8 cellular contexts compared by ENCODE assay signal in the genomic region with DNA sequence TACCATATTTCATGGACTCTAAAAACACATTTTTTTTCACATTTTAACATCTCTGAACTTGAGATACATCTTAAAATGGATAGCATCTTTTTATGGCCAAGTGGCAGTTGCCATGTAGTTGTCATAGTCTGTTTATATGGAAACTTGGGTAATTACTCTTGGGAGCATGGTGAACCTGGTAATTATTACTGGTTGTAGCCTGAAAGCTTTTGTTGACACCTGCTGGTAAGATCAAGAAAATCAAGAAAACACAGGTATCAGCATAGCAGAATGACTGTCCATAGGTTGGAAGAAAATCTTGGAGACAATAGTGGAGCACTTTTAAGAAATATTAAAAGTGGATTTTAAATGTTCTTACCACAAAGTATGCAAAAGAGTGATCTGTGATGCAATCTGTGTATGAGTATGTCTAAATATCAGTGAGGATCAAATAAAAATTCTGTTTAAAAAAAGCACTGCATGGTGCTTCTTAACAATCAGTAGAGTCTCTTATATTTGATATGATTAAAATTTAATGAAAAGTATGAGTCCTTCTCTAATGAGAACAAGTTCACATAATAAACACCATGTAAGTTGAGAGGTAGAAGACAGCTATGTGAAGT. TPM values are rescaled to one million over a fixed set of nuclear protein-coding genes. Genes with fewer than 3 reads are reported as not detected.
DNase-seq lines count a peak whose midpoint lies in the region; ATAC-seq, FAIRE-seq and TF ChIP-seq lines count a peak whose summit lies in the region.

No MANE protein-coding gene starts in this region.

- intact Hi-C loops in heart left ventricle (cut with DNase I), result loop anchor here in 8 of 10 donors (5.0 to 10.0 kb wide), 3 partner anchors 194 to 204 kb away; no protein-coding TSS in a partner anchor
- intact Hi-C loops in cardiac septum (cut with DNase I), result loop anchor here (10.0 kb wide), 1 partner anchor 194 kb away; no protein-coding TSS in a partner anchor
- intact Hi-C loops in breast epithelium (cut with DNase I; ENCODE audit: low total_unique reads), result no loop called here
- intact Hi-C loops in pancreas (cut with DNase I), result no loop called here

- no peak for ATAC-seq in heart left ventricle
- ATAC-seq in pancreas, result peak; percentile 43 to 78 (median 76)

- in situ Hi-C loops in brain microvascular endothelial cell (cut with HindIII; ENCODE audit: low pct_ligation_motif_present, low sequenced_read_pairs), result no loop called here

- TF ChIP-seq POLR2A in heart left ventricle (IDR thresholded peaks at IDR 0.05), result no peak
- TF ChIP-seq POLR2A in breast epithelium (IDR thresholded peaks at IDR 0.05), result no peak

- TF ChIP-seq CTCF in heart left ventricle (IDR thresholded peaks at IDR 0.05) (peak in 10 of 12 donors; percentile 7 to 46 (median 29)), breast epithelium (IDR thresholded peaks at IDR 0.05) (peak in 2 of 3 donors; percentile 33 to 48), pancreas (IDR thresholded peaks at IDR 0.05) (peak in 2 of 4 donors; percentile 14), brain microvascular endothelial cell (IDR thresholded peaks at IDR 0.05; ENCODE audit: low read depth, low read length, missing control alignments) (no peak)

- H3K4me3 ChIP-seq in heart left ventricle, result no peak overlapping the region
- no peak overlapping the region for H3K4me3 ChIP-seq in breast epithelium
- no peak overlapping the region for H3K4me3 ChIP-seq in pancreas
- H3K4me3 ChIP-seq in brain microvascular endothelial cell (ENCODE audit: low read depth, low read length), result no peak overlapping the region

- H3K36me3 ChIP-seq in heart left ventricle (peaks cover 0 to 47% (median 17%) of the 10 kb centered on the region in 9 donors), breast epithelium (peaks cover 8% of the 10 kb centered on the region), pancreas (peaks cover 0 to 11% (median 0%) of the 10 kb centered on the region in 3 donors), brain microvascular endothelial cell (replicated peaks) (peaks cover 8% of the 10 kb centered on the region)

- no peak overlapping the region for H3K27ac ChIP-seq in heart left ventricle
- H3K27ac ChIP-seq in breast epithelium, result no peak overlapping the region
- no peak overlapping the region for H3K27ac ChIP-seq in pancreas
- H3K27ac ChIP-seq in brain microvascular endothelial cell, result no peak overlapping the region

- FAIRE-seq in pancreas (lab: Jason Lieb, UNC), result peak; percentile 26

- H3K4me1 ChIP-seq in heart left ventricle, result no peaks in the 10 kb centered on the region
- H3K4me1 ChIP-seq in breast epithelium, result no peaks in the 10 kb centered on the region
- no peaks in the 10 kb centered on the region for H3K4me1 ChIP-seq in pancreas

- DNase-seq in heart left ventricle (no peak), cardiac septum (ENCODE audit: low spot score) (no peak), NCI-H146 treated with DMSO at 0.1 percent for 48 hours (lab: John Stamatoyannopoulos, UW; ENCODE audit: unreplicated experiment) (peak; percentile 43), breast epithelium (ENCODE audit: low spot score in 2 of 2) (no peak), pancreas (no peak), GM19240 (ENCODE audit: insufficient read length, low spot score) (no peak), brain microvascular endothelial cell (no peak)
- no peak for DNase-seq in activated naive CD4-positive, alpha-beta T cell (lab: John Stamatoyannopoulos, UW)

- no peaks in the 10 kb centered on the region for H3K27me3 ChIP-seq in heart left ventricle
- H3K27me3 ChIP-seq in breast epithelium, result no peaks in the 10 kb centered on the region
- no peaks in the 10 kb centered on the region for H3K27me3 ChIP-seq in pancreas
- no peaks in the 10 kb centered on the region for H3K27me3 ChIP-seq in brain microvascular endothelial cell (replicated peaks)

- H3K9me3 ChIP-seq in heart left ventricle, result no peaks in the 10 kb centered on the region
- H3K9me3 ChIP-seq in breast epithelium, result no peaks in the 10 kb centered on the region
- H3K9me3 ChIP-seq in pancreas, result no peaks in the 10 kb centered on the region

RNA-seq across cellular contexts. Expression of gene TTC8, which starts 44.2 kb away (rescaled TPM):
- total RNA-seq in heart left ventricle, result 10 to 100 TPM in 8 of 9 donors, 1 to 10 TPM in 1; 7.5 to 18.3 (median 12.9) TPM
- 1 to 10 TPM; 4.5 to 6.8 TPM for polyA plus RNA-seq in heart left ventricle
- total RNA-seq in cardiac septum, result 12.2 TPM
- total RNA-seq in breast epithelium, result 10 to 100 TPM; 18.9 to 58.2 (median 44.6) TPM
- total RNA-seq in pancreas, result 10 to 100 TPM in 2 of 6 donors, 1 to 10 TPM in 4; 5.9 to 12.7 (median 8.7) TPM
- polyA plus RNA-seq in pancreas, result 10 to 100 TPM; 10.8 to 35.9 TPM

Comparison
In these comparisons a context has a peak if more than half of its experiments do, and no peak if none do; other contexts are left out.
1. ATAC-seq: peak in pancreas (4 of 4); none in heart left ventricle (0 of 4).
2. intact Hi-C loops: an anchor here in heart left ventricle (5.0 to 10.0 kb wide) and cardiac septum (10.0 kb wide); none called in breast epithelium and pancreas.